In genomic region chr7:113263749-113264148, GRCh38 we compare ENCODE assay signal across 19 cellular contexts.
"Had no signal": no experiment of that assay in that cellular context is flagged by ENCODE, and none has a peak within 500 bp of the region (broad histone marks: within the 10 kb centered on the region; RNA-seq: fewer than 3 reads in every experiment).

No MANE protein-coding gene starts in this region.

- ATAC-seq: activated CD4-positive, CD25-positive, alpha-beta regulatory T cell treated with anti-CD3 and anti-CD28 coated beads, Interleukin-2, amount 50 U/mL, for 24 hours; activated naive CD8-positive, alpha-beta T cell treated with anti-CD3 and anti-CD28 coated beads, Interleukin-2, amount 50 U/mL, for 24 hours; pancreas; sciatic nerve had no signal

- H3K27ac Mint-ChIP-seq: activated naive CD4-positive, alpha-beta T cell treated with anti-CD3 and anti-CD28 coated beads for 36 hours; activated naive CD8-positive, alpha-beta T cell treated with anti-CD3 and anti-CD28 coated beads, Interleukin-2, amount 50 U/mL, for 24 hours; stimulated activated naive CD8-positive, alpha-beta T cell treated with anti-CD3 and anti-CD28 coated beads, Interleukin-15, Interleukin-2, amounts not matched to agents 100 ng/mL and 50 ng/mL, for 24 hours had no signal

- H3K4me3 ChIP-seq: ascending aorta, breast epithelium, esophagus squamous epithelium, hepatocyte, pancreas, suprapubic skin had no signal

- DNase-seq: activated CD4-positive, alpha-beta T cell treated with anti-CD3 and anti-CD28 coated beads, Interleukin-2, amount 50 U/mL, for 1 hour; activated naive CD4-positive, alpha-beta T cell treated with anti-CD3 and anti-CD28 coated beads for 36 hours; activated naive CD8-positive, alpha-beta T cell treated with anti-CD3 and anti-CD28 coated beads, Interleukin-2, amount 50 U/mL, for 24 hours; activated T-cell treated with anti-CD3 and anti-CD28 coated beads for 4 hours; cerebellar nuclear complex; effector CD8-positive, alpha-beta T cell; esophagus squamous epithelium; islet precursor cell; midbrain; pancreas; trophoblast cell had no signal

- H3K79me2 ChIP-seq: hepatocyte had no signal

- H3K4me1 ChIP-seq: ascending aorta, breast epithelium, esophagus squamous epithelium, pancreas, suprapubic skin had no signal

- H3K36me3 ChIP-seq: ascending aorta, breast epithelium, esophagus squamous epithelium, pancreas, suprapubic skin had no signal

- H3K27ac ChIP-seq: ascending aorta, breast epithelium, esophagus squamous epithelium, hepatocyte, pancreas, suprapubic skin had no signal

- H3K4me1 Mint-ChIP-seq: activated naive CD8-positive, alpha-beta T cell treated with anti-CD3 and anti-CD28 coated beads, Interleukin-2, amount 50 U/mL, for 24 hours; neural crest cell had no signal

- H3K4me2 ChIP-seq: hepatocyte had no signal

- H3K27me3 Mint-ChIP-seq: stimulated activated naive CD8-positive, alpha-beta T cell treated with anti-CD3 and anti-CD28 coated beads, Interleukin-15, Interleukin-2, amounts not matched to agents 100 ng/mL and 50 ng/mL, for 24 hours had no signal

- H3K4me3 Mint-ChIP-seq: activated naive CD4-positive, alpha-beta T cell treated with anti-CD3 and anti-CD28 coated beads for 36 hours; activated naive CD8-positive, alpha-beta T cell treated with anti-CD3 and anti-CD28 coated beads, Interleukin-2, amount 50 U/mL, for 24 hours; neural crest cell; stimulated activated naive CD8-positive, alpha-beta T cell treated with anti-CD3 and anti-CD28 coated beads, Interleukin-15, Interleukin-2, amounts not matched to agents 100 ng/mL and 50 ng/mL, for 24 hours had no signal

- H2AFZ ChIP-seq: hepatocyte had no signal

- H3K9me3 ChIP-seq: ascending aorta, pancreas had no signal

- H3K27me3 ChIP-seq: ascending aorta, breast epithelium, esophagus squamous epithelium, hepatocyte, pancreas, suprapubic skin had no signal
